ENCODE assay signal across 24 cellular contexts in the genomic region with DNA sequence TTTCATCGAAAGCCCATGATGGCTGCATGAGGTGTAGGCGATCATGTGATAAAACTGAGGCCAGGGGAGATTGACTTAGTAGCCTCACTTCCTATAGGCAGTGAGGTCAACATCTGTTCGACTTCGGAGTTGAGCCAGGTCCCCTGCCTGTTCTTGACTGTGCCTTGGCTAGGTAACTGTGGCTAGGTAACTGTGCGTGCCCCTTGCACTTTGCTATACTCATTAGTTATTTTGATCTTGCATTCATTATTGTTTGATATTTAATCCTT. TPM values are rescaled to one million over a fixed set of nuclear protein-coding genes. Genes with fewer than 3 reads are reported as not detected.
"Had no signal": no experiment of that assay in that cellular context is flagged by ENCODE, and none has a peak within 500 bp of the region (broad histone marks: within the 10 kb centered on the region; RNA-seq: fewer than 3 reads in every experiment).

No MANE protein-coding gene starts in this region.

- H3K36me3 Mint-ChIP-seq: activated CD8-positive, alpha-beta memory T cell treated with anti-CD3 and anti-CD28 coated beads, Interleukin-2, amount 10 ng/mL, durations not matched to agents 7 days and 5 days; activated naive CD8-positive, alpha-beta T cell had no signal

- H3K27me3 Mint-ChIP-seq: activated B cell treated with CpG ODN at 0.5 μM for 24 hours; activated CD4-positive, alpha-beta T cell treated with anti-CD3 and anti-CD28 coated beads, Interleukin-2, amount 10 ng/mL, durations not matched to agents 24 days and 14 days; activated CD8-positive, alpha-beta memory T cell treated with anti-CD3 and anti-CD28 coated beads, Interleukin-2, amount 10 ng/mL, durations not matched to agents 7 days and 5 days; activated naive CD8-positive, alpha-beta T cell; T-helper 17 cell had no signal

- H3K9me3 Mint-ChIP-seq: activated B cell treated with CpG ODN at 0.5 μM for 24 hours; activated CD4-positive, alpha-beta T cell treated with anti-CD3 and anti-CD28 coated beads, Interleukin-2, amount 10 ng/mL, durations not matched to agents 24 days and 14 days; activated naive CD4-positive, alpha-beta T cell treated with anti-CD3 and anti-CD28 coated beads for 36 hours; activated T-cell treated with anti-CD3 and anti-CD28 coated beads, Interleukin-2, amount 50 U/mL, for 24 hours; activated T-helper 1 cell treated with anti-CD3 and anti-CD28 coated beads, Interleukin-12 subunit alpha, Interleukin-12 subunit beta, Interleukin-2, Interleukin-4 antibody, amounts not matched to agents 30 ng/mL and 10 ng/mL and 1 ng/mL, durations not matched to agents 14 hours and 24 hours and 36 hours had no signal

- H3K9ac ChIP-seq: KMS-11 had no signal

- ATAC-seq: activated CD8-positive, alpha-beta memory T cell treated with anti-CD3 and anti-CD28 coated beads, Interleukin-2, amount 10 ng/mL, durations not matched to agents 7 days and 5 days; T-helper 17 cell had no signal

- H3K4me2 ChIP-seq: KMS-11 had no signal

- H3K27ac Mint-ChIP-seq: activated B cell treated with CpG ODN at 0.5 μM for 24 hours; activated CD4-positive, alpha-beta T cell treated with anti-CD3 and anti-CD28 coated beads, Interleukin-2, amount 10 ng/mL, durations not matched to agents 24 days and 14 days; activated CD8-positive, alpha-beta memory T cell treated with anti-CD3 and anti-CD28 coated beads, Interleukin-2, amount 10 ng/mL, durations not matched to agents 7 days and 5 days; activated naive CD4-positive, alpha-beta T cell treated with anti-CD3 and anti-CD28 coated beads for 36 hours; activated naive CD8-positive, alpha-beta T cell; activated T-cell treated with anti-CD3 and anti-CD28 coated beads, Interleukin-2, amount 50 U/mL, for 24 hours; activated T-helper 1 cell treated with anti-CD3 and anti-CD28 coated beads, Interleukin-12 subunit alpha, Interleukin-12 subunit beta, Interleukin-2, Interleukin-4 antibody, amounts not matched to agents 30 ng/mL and 10 ng/mL and 1 ng/mL, durations not matched to agents 14 hours and 24 hours and 36 hours; T-helper 17 cell had no signal

- H3K4me3 Mint-ChIP-seq: activated B cell treated with CpG ODN at 0.5 μM for 24 hours; activated CD4-positive, alpha-beta T cell treated with anti-CD3 and anti-CD28 coated beads, Interleukin-2, amount 10 ng/mL, durations not matched to agents 24 days and 14 days; activated CD8-positive, alpha-beta memory T cell treated with anti-CD3 and anti-CD28 coated beads, Interleukin-2, amount 10 ng/mL, durations not matched to agents 7 days and 5 days; activated naive CD4-positive, alpha-beta T cell treated with anti-CD3 and anti-CD28 coated beads for 36 hours; activated naive CD8-positive, alpha-beta T cell; activated T-cell treated with anti-CD3 and anti-CD28 coated beads, Interleukin-2, amount 50 U/mL, for 24 hours; activated T-helper 1 cell treated with anti-CD3 and anti-CD28 coated beads, Interleukin-12 subunit alpha, Interleukin-12 subunit beta, Interleukin-2, Interleukin-4 antibody, amounts not matched to agents 30 ng/mL and 10 ng/mL and 1 ng/mL, durations not matched to agents 14 hours and 24 hours and 36 hours; T-helper 17 cell had no signal

- H3K27ac ChIP-seq: KMS-11 had no signal

- DNase-seq: activated B cell treated with CpG ODN at 0.5 μM for 24 hours; activated CD4-positive, alpha-beta T cell treated with anti-CD3 and anti-CD28 coated beads for 1 hour; activated CD4-positive, alpha-beta T cell treated with anti-CD3 and anti-CD28 coated beads, Interleukin-2, amount 10 ng/mL, durations not matched to agents 24 days and 14 days; activated CD4-positive, alpha-beta T cell treated with anti-CD3 and anti-CD28 coated beads, Interleukin-2, amount 50 U/mL, for 48 hours; activated CD8-positive, alpha-beta memory T cell treated with anti-CD3 and anti-CD28 coated beads, Interleukin-2, amount 10 ng/mL, durations not matched to agents 7 days and 5 days; activated effector memory CD4-positive, alpha-beta T cell treated with anti-CD3 and anti-CD28 coated beads, Interleukin-2, amount 50 U/mL, for 16 hours; activated naive CD4-positive, alpha-beta T cell treated with anti-CD3 and anti-CD28 coated beads for 36 hours; activated T-cell treated with anti-CD3 and anti-CD28 coated beads, Interleukin-2, amount 50 U/mL, for 24 hours; amygdala; NCI-H1092; NCI-H1417 treated with DMSO at 0.1 percent for 48 hours; NCI-H1694; NCI-H2029; NCI-H2107; NCI-H2171 treated with DMSO at 0.1 percent for 48 hours; NCI-H510A; NCI-H526 treated with DMSO at 0.1 percent for 48 hours; SIG-M5; T-helper 17 cell; T-helper 9 cell had no signal

RNA-seq across cellular contexts. Expression of a gene that starts 55.0 kb away (rescaled TPM):
- total RNA-seq: activated B cell treated with CpG ODN at 0.5 μM for 24 hours; activated CD4-positive, alpha-beta T cell treated with anti-CD3 and anti-CD28 coated beads, Interleukin-2, amount 10 ng/mL, durations not matched to agents 24 days and 14 days; activated CD8-positive, alpha-beta memory T cell treated with anti-CD3 and anti-CD28 coated beads, Interleukin-2, amount 10 ng/mL, durations not matched to agents 7 days and 5 days; activated naive CD4-positive, alpha-beta T cell treated with anti-CD3 and anti-CD28 coated beads for 36 hours; activated T-helper 1 cell treated with anti-CD3 and anti-CD28 coated beads, Interleukin-12 subunit alpha, Interleukin-12 subunit beta, Interleukin-2, Interleukin-4 antibody, amounts not matched to agents 30 ng/mL and 10 ng/mL and 1 ng/mL, durations not matched to agents 14 hours and 24 hours and 36 hours; MCF 10A; T-helper 17 cell had no signal
